In genomic region chr17:76659928-76660614, GRCh38 we compare ENCODE assay signal across 8 cellular contexts. TPM values are rescaled to one million over a fixed set of nuclear protein-coding genes. Genes with fewer than 3 reads are reported as not detected.
DNase-seq lines count a peak whose midpoint lies in the region; ATAC-seq and TF ChIP-seq lines count a peak whose summit lies in the region.

No MANE protein-coding gene starts in this region.

- H3K4me2 ChIP-seq in MM.1S (ENCODE audit: low read depth, low read length) = no peak overlapping the region

- no peak for DNase-seq in activated CD8-positive, alpha-beta memory T cell treated with anti-CD3 and anti-CD28 coated beads, Interleukin-2, amount 10 ng/mL, durations not matched to agents 7 days and 5 days
- DNase-seq in activated CD8-positive, alpha-beta memory T cell treated with anti-CD3 and anti-CD28 coated beads, Interleukin-2, amount 50 U/mL, for 4 hours = no peak
- DNase-seq in NOMO-1 treated with DMSO at 0.1 percent for 48 hours (lab: John Stamatoyannopoulos, UW; ENCODE audit: unreplicated experiment) (peak; percentile 80), epithelial cell of esophagus (ENCODE audit: low read depth) (peak; percentile 65), retina (peak; percentile 32), MM.1S (no peak), hepatic stellate cell (ENCODE audit: low spot score) (no peak), GM19238 (ENCODE audit: insufficient read length, low spot score) (no peak)

- H3K27me3 Mint-ChIP-seq in activated CD8-positive, alpha-beta memory T cell treated with anti-CD3 and anti-CD28 coated beads, Interleukin-2, amount 10 ng/mL, durations not matched to agents 7 days and 5 days = peaks cover 7% of the 10 kb centered on the region

- CTCF ChIA-PET in activated CD8-positive, alpha-beta memory T cell treated with anti-CD3 and anti-CD28 coated beads, Interleukin-2, amount 10 ng/mL, durations not matched to agents 7 days and 5 days (lab: Charles Lee) = interaction anchor here (0.9 to 3.2 kb wide), 4 partner anchors 11 to 100 kb away, joined by 3 to 13 read pairs (median 4); no protein-coding TSS in a partner anchor

- H3K4me3 Mint-ChIP-seq in activated CD8-positive, alpha-beta memory T cell treated with anti-CD3 and anti-CD28 coated beads, Interleukin-2, amount 10 ng/mL, durations not matched to agents 7 days and 5 days = no peak overlapping the region

- no peaks in the 10 kb centered on the region for H3K36me3 Mint-ChIP-seq in activated CD8-positive, alpha-beta memory T cell treated with anti-CD3 and anti-CD28 coated beads, Interleukin-2, amount 10 ng/mL, durations not matched to agents 7 days and 5 days

- no peak overlapping the region for H3K27ac ChIP-seq in MM.1S (ENCODE audit: low read length)

- H3K4me1 ChIP-seq in MM.1S (ENCODE audit: low read length) = no peaks in the 10 kb centered on the region

- TF ChIP-seq CTCF in epithelial cell of esophagus (IDR thresholded peaks at IDR 0.05; ENCODE audit: insufficient read depth, low read depth, low read length, missing control alignments) (no peak), MM.1S (IDR thresholded peaks at IDR 0.05; ENCODE audit: low read length) (no peak)

- H3K4me1 Mint-ChIP-seq in activated CD8-positive, alpha-beta memory T cell treated with anti-CD3 and anti-CD28 coated beads, Interleukin-2, amount 10 ng/mL, durations not matched to agents 7 days and 5 days = peaks cover 28% of the 10 kb centered on the region

- no peaks in the 10 kb centered on the region for H3K9me3 ChIP-seq in MM.1S (replicated peaks; ENCODE audit: insufficient read depth, low read length)

- no peaks in the 10 kb centered on the region for H3K36me3 ChIP-seq in MM.1S (replicated peaks; ENCODE audit: insufficient read depth, low read length)

- no peaks in the 10 kb centered on the region for H4K20me1 ChIP-seq in MM.1S (ENCODE audit: insufficient read depth, low read length)

- H2AFZ ChIP-seq in MM.1S (ENCODE audit: low read length) = no peak overlapping the region

- H3K9me2 ChIP-seq in MM.1S (replicated peaks; ENCODE audit: insufficient read depth, low read length) = no peaks in the 10 kb centered on the region

- no peaks in the 10 kb centered on the region for H3K79me2 ChIP-seq in MM.1S (ENCODE audit: low read length)

- peak; percentile 70 for ATAC-seq in activated CD8-positive, alpha-beta memory T cell treated with anti-CD3 and anti-CD28 coated beads, Interleukin-2, amount 10 ng/mL, durations not matched to agents 7 days and 5 days

- H3K4me3 ChIP-seq in epithelial cell of esophagus (ENCODE audit: low read length) (no peak overlapping the region), MM.1S (ENCODE audit: low read length) (no peak overlapping the region)

- no peak overlapping the region for H3K9ac ChIP-seq in MM.1S (ENCODE audit: low read length)

- H3K27ac Mint-ChIP-seq in activated CD8-positive, alpha-beta memory T cell treated with anti-CD3 and anti-CD28 coated beads, Interleukin-2, amount 10 ng/mL, durations not matched to agents 7 days and 5 days = peak overlapping the region; percentile 69

- no peaks in the 10 kb centered on the region for H3K9me3 Mint-ChIP-seq in activated CD8-positive, alpha-beta memory T cell treated with anti-CD3 and anti-CD28 coated beads, Interleukin-2, amount 10 ng/mL, durations not matched to agents 7 days and 5 days (ENCODE audit: low read depth)

- H3K27me3 ChIP-seq in MM.1S (replicated peaks; ENCODE audit: insufficient read depth, low read length) = no peaks in the 10 kb centered on the region

- H3F3A ChIP-seq in MM.1S (ENCODE audit: insufficient read depth, low read length) = no peaks in the 10 kb centered on the region

RNA-seq across cellular contexts. Expression of gene ST6GALNAC1, which starts 16.5 kb away (rescaled TPM):
- not detected for total RNA-seq in activated CD8-positive, alpha-beta memory T cell treated with anti-CD3 and anti-CD28 coated beads, Interleukin-2, amount 10 ng/mL, durations not matched to agents 7 days and 5 days

RNA-seq across cellular contexts. Expression of gene MXRA7, which starts 50.7 kb away (rescaled TPM):
- total RNA-seq in activated CD8-positive, alpha-beta memory T cell treated with anti-CD3 and anti-CD28 coated beads, Interleukin-2, amount 10 ng/mL, durations not matched to agents 7 days and 5 days = 10 to 100 TPM; 29.8 to 32.0 TPM

Comparison
In these comparisons a context has a peak if more than half of its experiments do, and no peak if none do; other contexts are left out.
1. DNase-seq: peak in NOMO-1 treated with DMSO at 0.1 percent for 48 hours (single experiment), epithelial cell of esophagus (single experiment) and retina (single experiment); none in activated CD8-positive, alpha-beta memory T cell treated with anti-CD3 and anti-CD28 coated beads, Interleukin-2, amount 10 ng/mL, durations not matched to agents 7 days and 5 days (single experiment), activated CD8-positive, alpha-beta memory T cell treated with anti-CD3 and anti-CD28 coated beads, Interleukin-2, amount 50 U/mL, for 4 hours (single experiment), MM.1S (single experiment), hepatic stellate cell (single experiment) and GM19238 (single experiment).